ENCODE assay signal across 28 cellular contexts in genomic region chr18:31439807-31440325, GRCh38. TPM values are rescaled to one million over a fixed set of nuclear protein-coding genes. Genes with fewer than 3 reads are reported as not detected.
DNase-seq lines count a peak whose midpoint lies in the region; ATAC-seq, FAIRE-seq and TF ChIP-seq lines count a peak whose summit lies in the region.
"Had no signal": no experiment of that assay in that cellular context is flagged by ENCODE, and none has a peak within 500 bp of the region (broad histone marks: within the 10 kb centered on the region; RNA-seq: fewer than 3 reads in every experiment).

No MANE protein-coding gene starts in this region.

- H3K27ac Mint-ChIP-seq in natural killer cell treated with Interleukin-12 subunit alpha and Interleukin-12 subunit beta and Interleukin-15 and Interleukin-18, amount 100 ng/mL, for 72 hours = no peak overlapping the region
- H3K27ac Mint-ChIP-seq: CD4-positive, CD25-positive, alpha-beta regulatory T cell; GM23338; H9 had no signal

- no peaks in the 10 kb centered on the region for H3K36me3 Mint-ChIP-seq in natural killer cell treated with Interleukin-12 subunit alpha and Interleukin-12 subunit beta and Interleukin-15 and Interleukin-18, amount 100 ng/mL, for 72 hours
- H3K36me3 Mint-ChIP-seq: CD4-positive, CD25-positive, alpha-beta regulatory T cell had no signal

- no peaks in the 10 kb centered on the region for H3K4me1 Mint-ChIP-seq in natural killer cell treated with Interleukin-12 subunit alpha and Interleukin-12 subunit beta and Interleukin-15 and Interleukin-18, amount 100 ng/mL, for 72 hours (ENCODE audit: low read depth in 2 of 2)
- H3K4me1 Mint-ChIP-seq: CD4-positive, CD25-positive, alpha-beta regulatory T cell; GM23338; H9 had no signal

- H3K36me3 ChIP-seq in HepG2 (replicated peaks in 1 of 2; ENCODE audit: control insufficient read depth in 1 of 2, insufficient read depth in 2 of 2, low read length in 2 of 2) (no peaks in the 10 kb centered on the region), right lobe of liver (no peaks in the 10 kb centered on the region), keratinocyte (ENCODE audit: control insufficient read depth in 2 of 2, extremely low read depth in 1 of 2, insufficient read depth in 2 of 2, low read length in 2 of 2) (no peaks in the 10 kb centered on the region)
- H3K36me3 ChIP-seq: BLaER1 had no signal

- dilution Hi-C loops in keratinocyte (cut with MboI; ENCODE audit: extremely low pct_ligation_motif_present, low sequenced_read_pairs) = no loop called here

- TF ChIP-seq CTCF in HepG2 (CRISPR knock-in tag; IDR thresholded peaks at IDR 0.05) (no peak), right lobe of liver (IDR thresholded peaks at IDR 0.05) (no peak), epithelial cell of esophagus (IDR thresholded peaks at IDR 0.05; ENCODE audit: insufficient read depth, low read depth, low read length, missing control alignments) (no peak), keratinocyte (optimal IDR thresholded peaks at IDR 0.05 in 1 of 3, IDR thresholded peaks at IDR 0.05 in 1 of 3, conservative IDR thresholded peaks at IDR 0.05 in 1 of 3; ENCODE audit: extremely low read depth in 1 of 3, insufficient read depth in 2 of 3, low read length in 3 of 3) (no peak)

- TF ChIP-seq EP300 in HepG2 (IDR thresholded peaks at IDR 0.05; ENCODE audit: low read depth in 2 of 2, low read length in 2 of 2) (no peak), HepG2 (CRISPR knock-in tag; IDR thresholded peaks at IDR 0.05; ENCODE audit: borderline replicate concordance) (no peak)

- H2AFZ ChIP-seq in HepG2 (ENCODE audit: low read length) = no peak overlapping the region
- H2AFZ ChIP-seq in keratinocyte (ENCODE audit: control insufficient read depth, low read length) = peak overlapping the region; percentile 10
- H2AFZ ChIP-seq: GM23338 had no signal

- H3K27me3 Mint-ChIP-seq in natural killer cell treated with Interleukin-12 subunit alpha and Interleukin-12 subunit beta and Interleukin-15 and Interleukin-18, amount 100 ng/mL, for 72 hours = peaks cover 0 to 5% of the 10 kb centered on the region in 2 donors
- H3K27me3 Mint-ChIP-seq: CD4-positive, CD25-positive, alpha-beta regulatory T cell had no signal

- intact Hi-C loops in HepG2 (cut with micrococcal nuclease; ENCODE audit: unreplicated experiment) = no loop called here
- intact Hi-C loops in right lobe of liver (cut with DNase I) = no loop called here

- FAIRE-seq in HepG2 (lab: Jason Lieb, UNC) (no peak), keratinocyte (lab: Jason Lieb, UNC) (peak; percentile 75)
- FAIRE-seq: D721Med, GM18507, HTR-8/SVneo, RCC 7860 had no signal

- no peaks in the 10 kb centered on the region for H4K20me1 ChIP-seq in HepG2 (ENCODE audit: insufficient read depth, low read length)
- no peaks in the 10 kb centered on the region for H4K20me1 ChIP-seq in keratinocyte (ENCODE audit: control insufficient read depth, extremely low read depth, insufficient read depth, low read length)
- H4K20me1 ChIP-seq: BLaER1 had no signal

- no peaks in the 10 kb centered on the region for H3K79me2 ChIP-seq in HepG2 (ENCODE audit: insufficient read depth, low read length)
- no peaks in the 10 kb centered on the region for H3K79me2 ChIP-seq in keratinocyte (ENCODE audit: control insufficient read depth, insufficient read depth, low read length)

- H3K27me3 ChIP-seq in HepG2 (ENCODE audit: control insufficient read depth in 1 of 2, insufficient read depth in 2 of 2, low read length in 2 of 2) (peaks cover 0 to 9% of the 10 kb centered on the region in 2 experiments; a peak in 3 of 5 replicates), right lobe of liver (no peaks in the 10 kb centered on the region), keratinocyte (ENCODE audit: control insufficient read depth, extremely low read depth, insufficient read depth, low read length) (no peaks in the 10 kb centered on the region)
- H3K27me3 ChIP-seq: BLaER1 had no signal

- no peaks in the 10 kb centered on the region for H3K9me1 ChIP-seq in keratinocyte (ENCODE audit: control insufficient read depth, extremely low read depth, insufficient read depth, low read length)

- no peak for TF ChIP-seq RAD21 in HepG2 (CRISPR knock-in tag; IDR thresholded peaks at IDR 0.05)

- H3K9ac ChIP-seq in HepG2 (ENCODE audit: insufficient read depth, low read depth, low read length) = no peak overlapping the region
- no peak overlapping the region for H3K9ac ChIP-seq in keratinocyte (ENCODE audit: control insufficient read depth, extremely low read depth, insufficient read depth, low read length)
- H3K9ac ChIP-seq: BLaER1 had no signal

- no peaks in the 10 kb centered on the region for H3K9me3 Mint-ChIP-seq in natural killer cell treated with Interleukin-12 subunit alpha and Interleukin-12 subunit beta and Interleukin-15 and Interleukin-18, amount 100 ng/mL, for 72 hours
- H3K9me3 Mint-ChIP-seq: GM23338, H9 had no signal

- H3K4me3 Mint-ChIP-seq in natural killer cell treated with Interleukin-12 subunit alpha and Interleukin-12 subunit beta and Interleukin-15 and Interleukin-18, amount 100 ng/mL, for 72 hours = no peak overlapping the region
- H3K4me3 Mint-ChIP-seq: CD4-positive, CD25-positive, alpha-beta regulatory T cell; GM23338; H9 had no signal

- CTCF ChIA-PET in HepG2 (lab: Yijun Ruan, JAX; ENCODE audit: low intra/inter-chr PET ratio, low total read pairs) = no interaction called here

- DNase-seq in HepG2 (ENCODE audit: low spot score) (no peak), right lobe of liver (no peak), NOMO-1 treated with DMSO at 0.1 percent for 48 hours (lab: John Stamatoyannopoulos, UW; ENCODE audit: unreplicated experiment) (peak; percentile 71), epithelial cell of esophagus (ENCODE audit: low read depth) (peak; percentile 48), keratinocyte (ENCODE audit: low read depth, low spot score) (no peak), T-helper 1 cell (no peak), Kasumi-1 (lab: John Stamatoyannopoulos, UW) (no peak)
- no peak for DNase-seq in natural killer cell treated with Interleukin-12 subunit alpha and Interleukin-12 subunit beta and Interleukin-15 and Interleukin-18, amount 100 ng/mL, for 72 hours (ENCODE audit: low spot score)
- DNase-seq: 8988T; ACHN; CD4-positive, CD25-positive, alpha-beta regulatory T cell; H9; KG1; NCI-H1417; NCI-H1694; NCI-H2029 treated with DMSO at 0.1 percent for 48 hours; NCI-H446 treated with DMSO at 0.1 percent for 48 hours; NCI-H526; NCI-H82; NK-92 treated with Interleukin-12 subunit alpha and Interleukin-12 subunit beta, amount 100 ng/mL, for 24 hours; SIG-M5 had no signal

- ATAC-seq in HepG2 (no peak), right lobe of liver (no peak)
- ATAC-seq in natural killer cell treated with Interleukin-12 subunit alpha and Interleukin-12 subunit beta and Interleukin-15 and Interleukin-18, amount 100 ng/mL, for 72 hours = no peak
- ATAC-seq: GM23338 had no signal

- no TSS peak for BruUV-seq in HepG2 (replicated peaks; lab: Mats Ljungman, UMichigan)

- POLR2A ChIA-PET in HepG2 (lab: Yijun Ruan, JAX) = no interaction called here

- H3K27ac ChIP-seq in HepG2 (ENCODE audit: extremely low read length, insufficient read depth, low read length) (no peak overlapping the region), right lobe of liver (no peak overlapping the region), keratinocyte (ENCODE audit: control insufficient read depth, insufficient read depth, low read length) (no peak overlapping the region)
- H3K27ac ChIP-seq: BLaER1, SK-N-MC had no signal

- in situ Hi-C loops in HepG2 (cut with HindIII; ENCODE audit: extremely low pct_ligation_motif_present, low pct_unique_long_range_greater_than_20kb) = no loop called here

- H3K4me1 ChIP-seq in HepG2 (ENCODE audit: insufficient read depth, low read length) (no peaks in the 10 kb centered on the region), right lobe of liver (no peaks in the 10 kb centered on the region), keratinocyte (ENCODE audit: control insufficient read depth, extremely low read depth, insufficient read depth, low read length) (peaks cover 20% of the 10 kb centered on the region)
- H3K4me1 ChIP-seq: BLaER1 had no signal

- TF ChIP-seq POLR2A in HepG2 (IDR thresholded peaks at IDR 0.05; ENCODE audit: insufficient read depth in 1 of 2, low read depth in 2 of 2, low read length in 2 of 2) (no peak), right lobe of liver (IDR thresholded peaks at IDR 0.05) (no peak)

- no peak overlapping the region for H3K4me3 ChIP-seq in HepG2 (replicated peaks in 1 of 3; ENCODE audit: insufficient read depth in 1 of 3, low read depth in 2 of 3, low read length in 3 of 3)
- no peak overlapping the region for H3K4me3 ChIP-seq in right lobe of liver
- H3K4me3 ChIP-seq in epithelial cell of esophagus (ENCODE audit: low read length) = no peak overlapping the region
- H3K4me3 ChIP-seq in keratinocyte (ENCODE audit: control insufficient read depth in 2 of 3, extremely low read depth in 1 of 3, insufficient read depth in 2 of 3, low read depth in 1 of 3, low read length in 3 of 3) = no peak overlapping the region
- H3K4me3 ChIP-seq: BLaER1, GM23338, SK-N-MC had no signal

- WGBS in HepG2 (ENCODE audit: low lambda C conversion rate) = 16% methylated on average over 6 of the region's 6 CpGs
- 66% methylated on average over 6 of the region's 6 CpGs for WGBS in right lobe of liver (ENCODE audit: insufficient coverage, low coverage, low lambda C conversion rate, missing lambda C conversion rate)

- H3K9me3 ChIP-seq in HepG2 (ENCODE audit: low read length) (no peaks in the 10 kb centered on the region), right lobe of liver (no peaks in the 10 kb centered on the region), keratinocyte (ENCODE audit: control insufficient read depth, low read depth, low read length) (no peaks in the 10 kb centered on the region)
- H3K9me3 ChIP-seq: BLaER1 had no signal

- H3K4me2 ChIP-seq in HepG2 (ENCODE audit: low read depth, low read length) (no peak overlapping the region), keratinocyte (ENCODE audit: control insufficient read depth, extremely low read depth, insufficient read depth, low read depth, low read length) (peak overlapping the region; percentile 4)
- H3K4me2 ChIP-seq: BLaER1, GM23338 had no signal

RNA-seq across cellular contexts. Expression of gene DSG3, which starts 7.7 kb away (rescaled TPM):
- total RNA-seq in HepG2 (2016; rRNA removed; fragmentation: Illumina TruSeq; extraction: Trizol) (not detected in 2 replicates), right lobe of liver (under 1 TPM in 1 of 6 experiments, not detected in 5; 0.09 TPM)
- total RNA-seq in HepG2 (2016; cell fraction: cytosol; rRNA removed; fragmentation: Illumina TruSeq; extraction: Trizol; ENCODE audit: low read depth) = not detected in 2 replicates
- total RNA-seq in HepG2 (2016; cell fraction: insoluble cytoplasmic fraction; rRNA removed; fragmentation: Illumina TruSeq; extraction: Trizol) = not detected in 2 replicates
- not detected in 2 replicates for total RNA-seq in HepG2 (2016; cell fraction: membrane; rRNA removed; fragmentation: Illumina TruSeq; extraction: Trizol)
- total RNA-seq in HepG2 (2016; cell fraction: nucleus; rRNA removed; fragmentation: Illumina TruSeq; extraction: Trizol) = not detected in 2 replicates
- polyA plus RNA-seq in HepG2 (2011; rRNA removed) (not detected in 2 replicates), keratinocyte (172 to 488 TPM (median 259 TPM) in 3 replicates)
- polyA plus RNA-seq in HepG2 (2011; cell fraction: cytosol; rRNA removed) = 0.01 TPM in 1 of 2 replicates, not detected in the other
- polyA plus RNA-seq in HepG2 (2011; cell fraction: nucleus; rRNA removed) = 0.05 TPM in 1 of 2 replicates, not detected in the other
- not detected in 2 replicates for polyA plus RNA-seq in HepG2 (2012)
- not detected in 2 replicates for polyA plus RNA-seq in HepG2 (2016; cell fraction: cytosol; fragmentation: Illumina TruSeq; extraction: Trizol; ENCODE audit: low read depth)
- polyA plus RNA-seq in HepG2 (2016; cell fraction: insoluble cytoplasmic fraction; fragmentation: Illumina TruSeq; extraction: Trizol; ENCODE audit: low read depth) = not detected in 2 replicates
- polyA plus RNA-seq in HepG2 (2016; cell fraction: membrane; fragmentation: Illumina TruSeq; extraction: Trizol; ENCODE audit: low read depth) = not detected in 2 replicates
- polyA plus RNA-seq in HepG2 (2016; cell fraction: nucleus; fragmentation: Illumina TruSeq; extraction: Trizol; ENCODE audit: insufficient read depth, low read depth) = not detected in 2 replicates
- polyA minus RNA-seq in HepG2 (2011; rRNA and poly(A)+ RNA removed; ENCODE audit: low replicate concordance) = 0.12 TPM in 1 of 2 replicates, not detected in the other
- polyA minus RNA-seq in HepG2 (2011; cell fraction: cytosol; rRNA and poly(A)+ RNA removed) = not detected in 2 replicates
- not detected in 2 replicates for polyA minus RNA-seq in HepG2 (2011; cell fraction: nucleus; rRNA and poly(A)+ RNA removed)
- 288 TPM for polyA plus RNA-seq in keratinocyte (2011; ENCODE audit: low read depth)
- 59.0 and 114 TPM in 2 replicates for polyA plus RNA-seq in keratinocyte (2011; cell fraction: cytosol; rRNA removed)
- polyA plus RNA-seq in keratinocyte (2011; cell fraction: nucleus; rRNA removed) = 495 and 579 TPM in 2 replicates
- 132 and 436 TPM in 2 replicates for polyA plus RNA-seq in keratinocyte (2012; ENCODE audit: low replicate concordance)
- polyA minus RNA-seq in keratinocyte = 95.0 to 692 TPM (median 426 TPM) in 3 replicates
- 153 TPM for polyA minus RNA-seq in keratinocyte (2011; cell fraction: cytosol; rRNA and poly(A)+ RNA removed)
- 734 and 1,189 TPM in 2 replicates for polyA minus RNA-seq in keratinocyte (2011; cell fraction: nucleus; rRNA and poly(A)+ RNA removed)
- not detected for total RNA-seq in natural killer cell treated with Interleukin-12 subunit alpha and Interleukin-12 subunit beta and Interleukin-15 and Interleukin-18, amount 100 ng/mL, for 72 hours
- total RNA-seq: CD4-positive, CD25-positive, alpha-beta regulatory T cell had no signal
- polyA plus RNA-seq: CD4-positive, CD25-positive, alpha-beta regulatory T cell had no signal

RNA-seq across cellular contexts. Expression of gene DSG2, which starts 58.1 kb away (rescaled TPM):
- total RNA-seq in HepG2 (2016; rRNA removed; fragmentation: Illumina TruSeq; extraction: Trizol) (23.3 and 24.4 TPM in 2 replicates), right lobe of liver (10 to 100 TPM in 5 of 6 experiments, 1 to 10 TPM in 1; 9.8 to 27.0 (median 16.4) TPM)
- total RNA-seq in HepG2 (2016; cell fraction: cytosol; rRNA removed; fragmentation: Illumina TruSeq; extraction: Trizol; ENCODE audit: low read depth) = 2.1 TPM in 2 replicates
- total RNA-seq in HepG2 (2016; cell fraction: insoluble cytoplasmic fraction; rRNA removed; fragmentation: Illumina TruSeq; extraction: Trizol) = 21.9 TPM in 2 replicates
- 7.9 and 9.7 TPM in 2 replicates for total RNA-seq in HepG2 (2016; cell fraction: membrane; rRNA removed; fragmentation: Illumina TruSeq; extraction: Trizol)
- 39.4 and 49.1 TPM in 2 replicates for total RNA-seq in HepG2 (2016; cell fraction: nucleus; rRNA removed; fragmentation: Illumina TruSeq; extraction: Trizol)
- polyA plus RNA-seq in HepG2 (2011; rRNA removed) (66.7 and 68.7 TPM in 2 replicates), keratinocyte (117 to 157 TPM (median 140 TPM) in 3 replicates)
- polyA plus RNA-seq in HepG2 (2011; cell fraction: cytosol; rRNA removed) = 41.8 and 63.9 TPM in 2 replicates
- polyA plus RNA-seq in HepG2 (2011; cell fraction: nucleus; rRNA removed) = 13.3 and 19.3 TPM in 2 replicates
- polyA plus RNA-seq in HepG2 (2012) = 64.4 and 66.0 TPM in 2 replicates
- 0.94 and 1.2 TPM in 2 replicates for polyA plus RNA-seq in HepG2 (2016; cell fraction: cytosol; fragmentation: Illumina TruSeq; extraction: Trizol; ENCODE audit: low read depth)
- polyA plus RNA-seq in HepG2 (2016; cell fraction: insoluble cytoplasmic fraction; fragmentation: Illumina TruSeq; extraction: Trizol; ENCODE audit: low read depth) = 19.4 and 19.6 TPM in 2 replicates
- polyA plus RNA-seq in HepG2 (2016; cell fraction: membrane; fragmentation: Illumina TruSeq; extraction: Trizol; ENCODE audit: low read depth) = 2.8 and 3.7 TPM in 2 replicates
- polyA plus RNA-seq in HepG2 (2016; cell fraction: nucleus; fragmentation: Illumina TruSeq; extraction: Trizol; ENCODE audit: insufficient read depth, low read depth) = 36.8 and 38.2 TPM in 2 replicates
- 50.3 and 58.4 TPM in 2 replicates for polyA minus RNA-seq in HepG2 (2011; rRNA and poly(A)+ RNA removed; ENCODE audit: low replicate concordance)
- 60.3 and 74.6 TPM in 2 replicates for polyA minus RNA-seq in HepG2 (2011; cell fraction: cytosol; rRNA and poly(A)+ RNA removed)
- 28.8 and 46.7 TPM in 2 replicates for polyA minus RNA-seq in HepG2 (2011; cell fraction: nucleus; rRNA and poly(A)+ RNA removed)
- polyA plus RNA-seq in keratinocyte (2011; ENCODE audit: low read depth) = 45.0 TPM
- 36.7 and 70.7 TPM in 2 replicates for polyA plus RNA-seq in keratinocyte (2011; cell fraction: cytosol; rRNA removed)
- 159 and 180 TPM in 2 replicates for polyA plus RNA-seq in keratinocyte (2011; cell fraction: nucleus; rRNA removed)
- polyA plus RNA-seq in keratinocyte (2012; ENCODE audit: low replicate concordance) = 30.9 and 98.2 TPM in 2 replicates
- 60.4 to 135 TPM (median 94.1 TPM) in 3 replicates for polyA minus RNA-seq in keratinocyte
- 53.3 TPM for polyA minus RNA-seq in keratinocyte (2011; cell fraction: cytosol; rRNA and poly(A)+ RNA removed)
- 162 and 289 TPM in 2 replicates for polyA minus RNA-seq in keratinocyte (2011; cell fraction: nucleus; rRNA and poly(A)+ RNA removed)
- under 1 TPM in 1 of 2 donors, not detected in 1; 0.14 TPM for total RNA-seq in natural killer cell treated with Interleukin-12 subunit alpha and Interleukin-12 subunit beta and Interleukin-15 and Interleukin-18, amount 100 ng/mL, for 72 hours
- polyA plus RNA-seq: CD4-positive, CD25-positive, alpha-beta regulatory T cell had no signal

Comparison
In these comparisons a context has a peak if more than half of its experiments do, and no peak if none do; other contexts are left out.
1. DNase-seq: peak in NOMO-1 treated with DMSO at 0.1 percent for 48 hours (single experiment) and epithelial cell of esophagus (single experiment); none in HepG2 (single experiment), right lobe of liver (0 of 3), keratinocyte (single experiment), T-helper 1 cell (0 of 5), Kasumi-1 (0 of 2) and natural killer cell treated with Interleukin-12 subunit alpha and Interleukin-12 subunit beta and Interleukin-15 and Interleukin-18, amount 100 ng/mL, for 72 hours (single experiment).